ENCODE assay signal across 15 cellular contexts in the genomic region with DNA sequence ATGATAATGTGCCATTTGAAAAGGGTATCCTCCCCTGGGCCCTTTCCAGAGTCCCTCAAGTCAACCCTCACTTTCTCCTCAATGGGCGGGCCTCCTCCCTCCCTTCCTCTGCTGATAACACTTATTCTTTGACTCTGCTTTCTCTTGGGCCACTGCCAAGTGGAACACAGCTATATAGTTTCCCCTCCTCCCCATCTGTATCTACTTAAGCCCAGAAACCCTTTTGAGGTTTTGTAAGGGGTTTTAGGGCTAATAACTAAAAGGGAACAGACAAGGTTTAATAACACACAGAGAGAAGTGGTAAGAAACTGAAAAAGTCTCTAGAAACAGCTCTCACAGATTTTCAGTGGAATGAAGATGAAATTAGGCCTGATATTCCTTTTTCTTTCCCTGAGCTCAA.
"Had no signal": no experiment of that assay in that cellular context is flagged by ENCODE, and none has a peak within 500 bp of the region (broad histone marks: within the 10 kb centered on the region; RNA-seq: fewer than 3 reads in every experiment).

No MANE protein-coding gene starts in this region.

- ATAC-seq: activated T-cell treated with anti-CD3 and anti-CD28 coated beads, Interleukin-2, amount 50 U/mL, for 72 hours; pancreas; stimulated activated naive CD8-positive, alpha-beta T cell treated with anti-CD3 and anti-CD28 coated beads, Interleukin-15, Interleukin-2, amounts not matched to agents 100 U/mL and 50 U/mL, for 24 hours had no signal

- H3K27ac Mint-ChIP-seq: activated CD4-positive, alpha-beta memory T cell treated with anti-CD3 and anti-CD28 coated beads for 36 hours; activated naive CD8-positive, alpha-beta T cell treated with anti-CD3 and anti-CD28 coated beads, Interleukin-2, amount 10 ng/mL, durations not matched to agents 7 days and 5 days; activated T-cell treated with anti-CD3 and anti-CD28 coated beads, Interleukin-2, amount 50 U/mL, for 72 hours; endodermal cell; neural progenitor cell; type B pancreatic cell had no signal

- H3K27me3 Mint-ChIP-seq: activated naive CD8-positive, alpha-beta T cell treated with anti-CD3 and anti-CD28 coated beads, Interleukin-2, amount 10 ng/mL, durations not matched to agents 7 days and 5 days; type B pancreatic cell had no signal

- FAIRE-seq: pancreas had no signal

- H3K36me3 Mint-ChIP-seq: activated CD4-positive, alpha-beta memory T cell treated with anti-CD3 and anti-CD28 coated beads for 36 hours; activated naive CD8-positive, alpha-beta T cell treated with anti-CD3 and anti-CD28 coated beads, Interleukin-2, amount 10 ng/mL, durations not matched to agents 7 days and 5 days had no signal

- H3K9me3 Mint-ChIP-seq: activated CD4-positive, alpha-beta memory T cell treated with anti-CD3 and anti-CD28 coated beads for 36 hours; activated naive CD8-positive, alpha-beta T cell treated with anti-CD3 and anti-CD28 coated beads, Interleukin-2, amount 10 ng/mL, durations not matched to agents 7 days and 5 days; activated T-cell treated with anti-CD3 and anti-CD28 coated beads, Interleukin-2, amount 50 U/mL, for 72 hours had no signal

- H3K4me3 Mint-ChIP-seq: activated CD4-positive, alpha-beta memory T cell treated with anti-CD3 and anti-CD28 coated beads for 36 hours; activated naive CD8-positive, alpha-beta T cell treated with anti-CD3 and anti-CD28 coated beads, Interleukin-2, amount 10 ng/mL, durations not matched to agents 7 days and 5 days; activated T-cell treated with anti-CD3 and anti-CD28 coated beads, Interleukin-2, amount 50 U/mL, for 72 hours; endodermal cell; neural progenitor cell; type B pancreatic cell had no signal

- H3K4me1 Mint-ChIP-seq: activated naive CD8-positive, alpha-beta T cell treated with anti-CD3 and anti-CD28 coated beads, Interleukin-2, amount 10 ng/mL, durations not matched to agents 7 days and 5 days; neural progenitor cell had no signal

- DNase-seq: activated CD4-positive, alpha-beta memory T cell treated with anti-CD3 and anti-CD28 coated beads for 36 hours; activated naive CD8-positive, alpha-beta T cell treated with anti-CD3 and anti-CD28 coated beads, Interleukin-2, amount 10 ng/mL, durations not matched to agents 7 days and 5 days; activated T-cell treated with anti-CD3 and anti-CD28 coated beads, Interleukin-2, amount 50 U/mL, for 72 hours; aorta; dermis blood vessel endothelial cell; endodermal cell; erythroblast; hippocampal formation; kidney glomerular epithelial cell; pancreas; stimulated activated CD4-positive, alpha-beta T cell treated with anti-CD3 and anti-CD28 coated beads, Interleukin-4, amount 100 ng/mL, for 1 hour; stimulated activated CD8-positive, alpha-beta memory T cell treated with anti-CD3 and anti-CD28 coated beads, Interleukin-4, amount 100 ng/mL, for 48 hours; stimulated activated naive CD8-positive, alpha-beta T cell treated with anti-CD3 and anti-CD28 coated beads, Interleukin-15, Interleukin-2, amounts not matched to agents 100 U/mL and 50 U/mL, for 24 hours had no signal
